ENCODE assay signal across 1 cellular context in the genomic region with DNA sequence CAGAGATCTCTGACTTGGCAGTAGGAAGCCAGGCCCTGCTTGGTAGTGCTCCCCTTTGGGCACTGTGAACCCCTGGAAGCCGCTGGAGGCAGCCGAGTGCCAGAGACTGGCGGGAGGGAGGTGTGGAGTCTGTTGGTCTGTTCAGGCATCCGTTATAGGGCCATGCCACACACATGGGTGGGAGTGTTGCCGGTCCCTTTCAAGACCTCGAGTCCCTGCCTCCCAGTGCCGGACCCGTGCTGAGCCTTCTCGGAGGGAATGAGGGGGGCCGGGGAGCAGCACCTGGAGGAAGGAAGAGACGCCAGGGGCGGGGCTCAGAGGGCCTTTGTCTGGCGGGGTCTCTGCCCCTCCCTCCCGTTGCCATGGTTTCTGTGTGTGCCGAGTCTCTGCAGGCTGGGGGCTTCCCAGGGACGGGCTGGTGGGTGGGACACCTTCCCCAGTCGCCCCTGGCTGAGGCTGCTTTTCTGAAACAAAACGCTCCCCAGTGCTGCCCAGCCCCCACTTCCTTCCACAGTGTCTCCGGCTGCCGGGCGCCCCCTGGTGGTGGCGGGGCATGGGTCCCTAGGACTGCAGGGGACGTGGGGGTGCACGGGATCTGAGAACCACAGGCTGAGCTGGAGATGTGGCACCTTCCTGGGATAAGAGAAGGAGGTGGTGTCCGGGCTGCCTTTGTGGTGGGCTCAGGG.
TF ChIP-seq lines count a peak whose summit lies in the region.

No MANE protein-coding gene starts in this region.

TF ChIP-seq in K562, 482 proteins besides CTCF, POLR2A, EP300 and RAD21 (continued from another document):
- TF ChIP-seq, protein P1, sequence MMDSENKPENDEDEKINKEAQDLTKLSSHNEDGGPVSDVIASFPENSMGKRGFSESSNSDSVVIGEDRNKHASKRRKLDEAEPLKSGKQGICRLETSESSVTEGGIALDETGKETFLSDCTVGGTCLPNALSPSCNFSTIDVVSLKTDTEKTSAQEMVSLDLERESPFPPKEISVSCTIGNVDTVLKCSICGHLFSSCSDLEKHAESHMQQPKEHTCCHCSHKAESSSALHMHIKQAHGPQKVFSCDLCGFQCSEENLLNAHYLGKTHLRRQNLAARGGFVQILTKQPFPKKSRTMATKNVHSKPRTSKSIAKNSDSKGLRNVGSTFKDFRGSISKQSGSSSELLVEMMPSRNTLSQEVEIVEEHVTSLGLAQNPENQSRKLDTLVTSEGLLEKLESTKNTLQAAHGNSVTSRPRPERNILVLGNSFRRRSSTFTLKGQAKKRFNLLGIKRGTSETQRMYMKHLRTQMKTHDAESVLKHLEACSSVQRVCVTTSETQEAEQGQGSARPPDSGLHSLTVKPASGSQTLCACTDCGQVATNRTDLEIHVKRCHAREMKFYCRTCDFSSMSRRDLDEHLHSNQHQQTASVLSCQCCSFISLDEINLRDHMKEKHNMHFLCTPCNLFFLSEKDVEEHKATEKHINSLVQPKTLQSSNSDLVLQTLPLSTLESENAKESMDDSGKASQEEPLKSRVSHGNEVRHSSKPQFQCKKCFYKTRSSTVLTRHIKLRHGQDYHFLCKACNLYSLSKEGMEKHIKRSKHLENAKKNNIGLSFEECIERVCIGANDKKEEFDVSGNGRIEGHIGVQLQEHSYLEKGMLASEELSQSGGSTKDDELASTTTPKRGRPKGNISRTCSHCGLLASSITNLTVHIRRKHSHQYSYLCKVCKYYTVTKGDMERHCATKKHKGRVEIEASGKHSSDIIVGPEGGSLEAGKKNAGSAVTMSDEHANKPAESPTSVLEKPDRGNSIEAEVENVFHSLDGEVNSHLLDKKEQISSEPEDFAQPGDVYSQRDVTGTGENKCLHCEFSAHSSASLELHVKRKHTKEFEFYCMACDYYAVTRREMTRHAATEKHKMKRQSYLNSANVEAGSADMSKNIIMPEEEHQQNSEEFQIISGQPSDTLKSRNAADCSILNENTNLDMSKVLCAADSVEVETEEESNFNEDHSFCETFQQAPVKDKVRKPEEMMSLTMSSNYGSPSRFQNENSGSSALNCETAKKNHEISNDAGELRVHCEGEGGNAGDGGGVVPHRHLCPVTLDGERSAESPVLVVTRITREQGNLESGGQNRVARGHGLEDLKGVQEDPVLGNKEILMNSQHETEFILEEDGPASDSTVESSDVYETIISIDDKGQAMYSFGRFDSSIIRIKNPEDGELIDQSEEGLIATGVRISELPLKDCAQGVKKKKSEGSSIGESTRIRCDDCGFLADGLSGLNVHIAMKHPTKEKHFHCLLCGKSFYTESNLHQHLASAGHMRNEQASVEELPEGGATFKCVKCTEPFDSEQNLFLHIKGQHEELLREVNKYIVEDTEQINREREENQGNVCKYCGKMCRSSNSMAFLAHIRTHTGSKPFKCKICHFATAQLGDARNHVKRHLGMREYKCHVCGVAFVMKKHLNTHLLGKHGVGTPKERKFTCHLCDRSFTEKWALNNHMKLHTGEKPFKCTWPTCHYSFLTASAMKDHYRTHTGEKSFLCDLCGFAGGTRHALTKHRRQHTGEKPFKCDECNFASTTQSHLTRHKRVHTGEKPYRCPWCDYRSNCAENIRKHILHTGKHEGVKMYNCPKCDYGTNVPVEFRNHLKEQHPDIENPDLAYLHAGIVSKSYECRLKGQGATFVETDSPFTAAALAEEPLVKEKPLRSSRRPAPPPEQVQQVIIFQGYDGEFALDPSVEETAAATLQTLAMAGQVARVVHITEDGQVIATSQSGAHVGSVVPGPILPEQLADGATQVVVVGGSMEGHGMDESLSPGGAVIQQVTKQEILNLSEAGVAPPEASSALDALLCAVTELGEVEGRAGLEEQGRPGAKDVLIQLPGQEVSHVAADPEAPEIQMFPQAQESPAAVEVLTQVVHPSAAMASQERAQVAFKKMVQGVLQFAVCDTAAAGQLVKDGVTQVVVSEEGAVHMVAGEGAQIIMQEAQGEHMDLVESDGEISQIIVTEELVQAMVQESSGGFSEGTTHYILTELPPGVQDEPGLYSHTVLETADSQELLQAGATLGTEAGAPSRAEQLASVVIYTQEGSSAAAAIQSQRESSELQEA (IDR thresholded peaks at IDR 0.05; ENCODE audit: low read depth), result peak; percentile 60
- TF ChIP-seq, protein P2, sequence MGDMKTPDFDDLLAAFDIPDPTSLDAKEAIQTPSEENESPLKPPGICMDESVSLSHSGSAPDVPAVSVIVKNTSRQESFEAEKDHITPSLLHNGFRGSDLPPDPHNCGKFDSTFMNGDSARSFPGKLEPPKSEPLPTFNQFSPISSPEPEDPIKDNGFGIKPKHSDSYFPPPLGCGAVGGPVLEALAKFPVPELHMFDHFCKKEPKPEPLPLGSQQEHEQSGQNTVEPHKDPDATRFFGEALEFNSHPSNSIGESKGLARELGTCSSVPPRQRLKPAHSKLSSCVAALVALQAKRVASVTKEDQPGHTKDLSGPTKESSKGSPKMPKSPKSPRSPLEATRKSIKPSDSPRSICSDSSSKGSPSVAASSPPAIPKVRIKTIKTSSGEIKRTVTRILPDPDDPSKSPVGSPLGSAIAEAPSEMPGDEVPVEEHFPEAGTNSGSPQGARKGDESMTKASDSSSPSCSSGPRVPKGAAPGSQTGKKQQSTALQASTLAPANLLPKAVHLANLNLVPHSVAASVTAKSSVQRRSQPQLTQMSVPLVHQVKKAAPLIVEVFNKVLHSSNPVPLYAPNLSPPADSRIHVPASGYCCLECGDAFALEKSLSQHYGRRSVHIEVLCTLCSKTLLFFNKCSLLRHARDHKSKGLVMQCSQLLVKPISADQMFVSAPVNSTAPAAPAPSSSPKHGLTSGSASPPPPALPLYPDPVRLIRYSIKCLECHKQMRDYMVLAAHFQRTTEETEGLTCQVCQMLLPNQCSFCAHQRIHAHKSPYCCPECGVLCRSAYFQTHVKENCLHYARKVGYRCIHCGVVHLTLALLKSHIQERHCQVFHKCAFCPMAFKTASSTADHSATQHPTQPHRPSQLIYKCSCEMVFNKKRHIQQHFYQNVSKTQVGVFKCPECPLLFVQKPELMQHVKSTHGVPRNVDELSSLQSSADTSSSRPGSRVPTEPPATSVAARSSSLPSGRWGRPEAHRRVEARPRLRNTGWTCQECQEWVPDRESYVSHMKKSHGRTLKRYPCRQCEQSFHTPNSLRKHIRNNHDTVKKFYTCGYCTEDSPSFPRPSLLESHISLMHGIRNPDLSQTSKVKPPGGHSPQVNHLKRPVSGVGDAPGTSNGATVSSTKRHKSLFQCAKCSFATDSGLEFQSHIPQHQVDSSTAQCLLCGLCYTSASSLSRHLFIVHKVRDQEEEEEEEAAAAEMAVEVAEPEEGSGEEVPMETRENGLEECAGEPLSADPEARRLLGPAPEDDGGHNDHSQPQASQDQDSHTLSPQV (IDR thresholded peaks at IDR 0.05), result peak; percentile 46; the same call in 1 of the 2 replicates
- TF ChIP-seq MEF2A (IDR thresholded peaks at IDR 0.05; ENCODE audit: control insufficient read depth, low read depth, low read length) (no peak), LEF1 (IDR thresholded peaks at IDR 0.05) (no peak), FOXM1 (IDR thresholded peaks at IDR 0.05; ENCODE audit: low read depth) (no peak), FOXM1 (CRISPR knock-in tag; IDR thresholded peaks at IDR 0.05; ENCODE audit: low read depth) (no peak), MYNN (IDR thresholded peaks at IDR 0.05) (peak; percentile 63; the same call in 1 of the 2 replicates), MYNN (CRISPR knock-in tag; IDR thresholded peaks at IDR 0.05) (no peak)
- TF ChIP-seq, protein P3, sequence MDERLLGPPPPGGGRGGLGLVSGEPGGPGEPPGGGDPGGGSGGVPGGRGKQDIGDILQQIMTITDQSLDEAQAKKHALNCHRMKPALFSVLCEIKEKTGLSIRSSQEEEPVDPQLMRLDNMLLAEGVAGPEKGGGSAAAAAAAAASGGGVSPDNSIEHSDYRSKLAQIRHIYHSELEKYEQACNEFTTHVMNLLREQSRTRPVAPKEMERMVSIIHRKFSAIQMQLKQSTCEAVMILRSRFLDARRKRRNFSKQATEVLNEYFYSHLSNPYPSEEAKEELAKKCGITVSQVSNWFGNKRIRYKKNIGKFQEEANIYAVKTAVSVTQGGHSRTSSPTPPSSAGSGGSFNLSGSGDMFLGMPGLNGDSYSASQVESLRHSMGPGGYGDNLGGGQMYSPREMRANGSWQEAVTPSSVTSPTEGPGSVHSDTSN (CRISPR knock-in tag; IDR thresholded peaks at IDR 0.05; ENCODE audit: low read depth), result no peak
- TF ChIP-seq, protein P3 (tag; conservative IDR thresholded peaks at IDR 0.05; ENCODE audit: low read depth), result no peak
- TF ChIP-seq, protein P4, sequence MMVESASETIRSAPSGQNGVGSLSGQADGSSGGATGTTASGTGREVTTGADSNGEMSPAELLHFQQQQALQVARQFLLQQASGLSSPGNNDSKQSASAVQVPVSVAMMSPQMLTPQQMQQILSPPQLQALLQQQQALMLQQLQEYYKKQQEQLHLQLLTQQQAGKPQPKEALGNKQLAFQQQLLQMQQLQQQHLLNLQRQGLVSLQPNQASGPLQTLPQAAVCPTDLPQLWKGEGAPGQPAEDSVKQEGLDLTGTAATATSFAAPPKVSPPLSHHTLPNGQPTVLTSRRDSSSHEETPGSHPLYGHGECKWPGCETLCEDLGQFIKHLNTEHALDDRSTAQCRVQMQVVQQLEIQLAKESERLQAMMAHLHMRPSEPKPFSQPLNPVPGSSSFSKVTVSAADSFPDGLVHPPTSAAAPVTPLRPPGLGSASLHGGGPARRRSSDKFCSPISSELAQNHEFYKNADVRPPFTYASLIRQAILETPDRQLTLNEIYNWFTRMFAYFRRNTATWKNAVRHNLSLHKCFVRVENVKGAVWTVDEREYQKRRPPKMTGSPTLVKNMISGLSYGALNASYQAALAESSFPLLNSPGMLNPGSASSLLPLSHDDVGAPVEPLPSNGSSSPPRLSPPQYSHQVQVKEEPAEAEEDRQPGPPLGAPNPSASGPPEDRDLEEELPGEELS (CRISPR knock-in tag; IDR thresholded peaks at IDR 0.05; ENCODE audit: borderline replicate concordance), result no peak
- TF ChIP-seq, protein P5, sequence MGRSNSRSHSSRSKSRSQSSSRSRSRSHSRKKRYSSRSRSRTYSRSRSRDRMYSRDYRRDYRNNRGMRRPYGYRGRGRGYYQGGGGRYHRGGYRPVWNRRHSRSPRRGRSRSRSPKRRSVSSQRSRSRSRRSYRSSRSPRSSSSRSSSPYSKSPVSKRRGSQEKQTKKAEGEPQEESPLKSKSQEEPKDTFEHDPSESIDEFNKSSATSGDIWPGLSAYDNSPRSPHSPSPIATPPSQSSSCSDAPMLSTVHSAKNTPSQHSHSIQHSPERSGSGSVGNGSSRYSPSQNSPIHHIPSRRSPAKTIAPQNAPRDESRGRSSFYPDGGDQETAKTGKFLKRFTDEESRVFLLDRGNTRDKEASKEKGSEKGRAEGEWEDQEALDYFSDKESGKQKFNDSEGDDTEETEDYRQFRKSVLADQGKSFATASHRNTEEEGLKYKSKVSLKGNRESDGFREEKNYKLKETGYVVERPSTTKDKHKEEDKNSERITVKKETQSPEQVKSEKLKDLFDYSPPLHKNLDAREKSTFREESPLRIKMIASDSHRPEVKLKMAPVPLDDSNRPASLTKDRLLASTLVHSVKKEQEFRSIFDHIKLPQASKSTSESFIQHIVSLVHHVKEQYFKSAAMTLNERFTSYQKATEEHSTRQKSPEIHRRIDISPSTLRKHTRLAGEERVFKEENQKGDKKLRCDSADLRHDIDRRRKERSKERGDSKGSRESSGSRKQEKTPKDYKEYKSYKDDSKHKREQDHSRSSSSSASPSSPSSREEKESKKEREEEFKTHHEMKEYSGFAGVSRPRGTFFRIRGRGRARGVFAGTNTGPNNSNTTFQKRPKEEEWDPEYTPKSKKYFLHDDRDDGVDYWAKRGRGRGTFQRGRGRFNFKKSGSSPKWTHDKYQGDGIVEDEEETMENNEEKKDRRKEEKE (IDR thresholded peaks at IDR 0.05; ENCODE audit: borderline replicate concordance in 1 of 2, control insufficient read depth in 1 of 2, low read depth in 2 of 2, low read length in 1 of 2), result no peak
- TF ChIP-seq, protein P6, sequence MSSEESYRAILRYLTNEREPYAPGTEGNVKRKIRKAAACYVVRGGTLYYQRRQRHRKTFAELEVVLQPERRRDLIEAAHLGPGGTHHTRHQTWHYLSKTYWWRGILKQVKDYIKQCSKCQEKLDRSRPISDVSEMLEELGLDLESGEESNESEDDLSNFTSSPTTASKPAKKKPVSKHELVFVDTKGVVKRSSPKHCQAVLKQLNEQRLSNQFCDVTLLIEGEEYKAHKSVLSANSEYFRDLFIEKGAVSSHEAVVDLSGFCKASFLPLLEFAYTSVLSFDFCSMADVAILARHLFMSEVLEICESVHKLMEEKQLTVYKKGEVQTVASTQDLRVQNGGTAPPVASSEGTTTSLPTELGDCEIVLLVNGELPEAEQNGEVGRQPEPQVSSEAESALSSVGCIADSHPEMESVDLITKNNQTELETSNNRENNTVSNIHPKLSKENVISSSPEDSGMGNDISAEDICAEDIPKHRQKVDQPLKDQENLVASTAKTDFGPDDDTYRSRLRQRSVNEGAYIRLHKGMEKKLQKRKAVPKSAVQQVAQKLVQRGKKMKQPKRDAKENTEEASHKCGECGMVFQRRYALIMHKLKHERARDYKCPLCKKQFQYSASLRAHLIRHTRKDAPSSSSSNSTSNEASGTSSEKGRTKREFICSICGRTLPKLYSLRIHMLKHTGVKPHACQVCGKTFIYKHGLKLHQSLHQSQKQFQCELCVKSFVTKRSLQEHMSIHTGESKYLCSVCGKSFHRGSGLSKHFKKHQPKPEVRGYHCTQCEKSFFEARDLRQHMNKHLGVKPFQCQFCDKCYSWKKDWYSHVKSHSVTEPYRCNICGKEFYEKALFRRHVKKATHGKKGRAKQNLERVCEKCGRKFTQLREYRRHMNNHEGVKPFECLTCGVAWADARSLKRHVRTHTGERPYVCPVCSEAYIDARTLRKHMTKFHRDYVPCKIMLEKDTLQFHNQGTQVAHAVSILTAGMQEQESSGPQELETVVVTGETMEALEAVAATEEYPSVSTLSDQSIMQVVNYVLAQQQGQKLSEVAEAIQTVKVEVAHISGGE (CRISPR knock-in tag; IDR thresholded peaks at IDR 0.05), result peak in 1 of 3 experiments; percentile 74; a peak in 2 of 6 replicates
